In the genomic region with DNA sequence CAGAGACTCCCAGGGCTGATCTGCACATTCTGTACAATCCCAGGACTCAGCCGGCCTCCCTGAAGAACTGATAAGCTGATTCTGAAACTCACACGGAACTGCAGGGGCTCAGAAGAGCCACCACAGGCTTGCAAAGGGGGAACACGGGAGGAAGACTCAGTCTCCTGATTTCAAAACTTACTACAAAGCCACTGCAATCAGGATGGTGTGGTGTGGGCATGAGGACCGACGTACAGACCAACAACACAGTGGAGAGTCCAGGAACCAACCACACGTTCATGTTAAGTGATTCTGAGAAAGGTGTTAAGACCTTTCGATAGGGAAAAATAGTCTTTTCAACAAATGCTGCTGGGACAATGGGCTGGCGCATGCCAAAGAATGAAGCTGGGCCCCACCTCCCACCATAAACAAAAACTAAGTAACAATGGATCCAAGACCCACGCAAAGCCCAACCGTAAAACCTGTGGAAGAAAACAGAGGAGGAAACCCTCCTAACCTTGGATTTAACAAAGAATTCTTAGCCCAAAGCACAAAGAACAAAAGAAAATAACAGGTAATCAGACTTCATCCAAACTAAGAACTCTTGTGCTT, we compare ENCODE assay signal across 14 cellular contexts.
A peak's percentile ranks its signal among the peaks of the same experiment; 100 is the strongest.
DNase-seq lines count a peak whose midpoint lies in the region; ATAC-seq and TF ChIP-seq lines count a peak whose summit lies in the region.
"Had no signal": no experiment of that assay in that cellular context is flagged by ENCODE, and none has a peak within 500 bp of the region (broad histone marks: within the 10 kb centered on the region; RNA-seq: fewer than 3 reads in every experiment).

No MANE protein-coding gene starts in this region.

- H3K9me3 ChIP-seq in CD4-positive, CD25-positive, alpha-beta regulatory T cell (ENCODE audit: control insufficient read depth in 2 of 2, low read length in 2 of 2) = no peaks in the 10 kb centered on the region
- no peaks in the 10 kb centered on the region for H3K9me3 ChIP-seq in tibial artery

- no peak overlapping the region for H3K27ac ChIP-seq in CD4-positive, CD25-positive, alpha-beta regulatory T cell (ENCODE audit: insufficient read depth, low read length, poor library complexity, severe bottlenecking)
- H3K27ac ChIP-seq in mesendoderm (ENCODE audit: low read depth, low read length) (no peak overlapping the region), tibial artery (no peak overlapping the region)

- peaks cover 41% of the 10 kb centered on the region for H3K4me1 ChIP-seq in CD4-positive, CD25-positive, alpha-beta regulatory T cell (ENCODE audit: control insufficient read depth, insufficient read depth, low read length, poor library complexity, severe bottlenecking)
- peaks cover 3% of the 10 kb centered on the region for H3K4me1 ChIP-seq in mesendoderm (ENCODE audit: control insufficient read depth, low read depth, low read length)
- peaks cover 0 to 3% (median 0%) of the 10 kb centered on the region in 4 donors for H3K4me1 ChIP-seq in tibial artery

- H3K4me2 ChIP-seq in mesendoderm (ENCODE audit: low read length) = no peak overlapping the region

- no peak overlapping the region for H2BK15ac ChIP-seq in mesendoderm (replicated peaks; ENCODE audit: low read depth)

- H3K79me1 ChIP-seq in mesendoderm (ENCODE audit: low read length) = no peaks in the 10 kb centered on the region

- peak overlapping the region; percentile 60 to 99 (median 92) for H3K27ac Mint-ChIP-seq in CD4-positive, CD25-positive, alpha-beta regulatory T cell
- peak overlapping the region; percentile 65 to 80 for H3K27ac Mint-ChIP-seq in T-cell

- no peak overlapping the region for H2AK5ac ChIP-seq in mesendoderm (ENCODE audit: low read length)

- no peak for ATAC-seq in CD4-positive, CD25-positive, alpha-beta regulatory T cell (ENCODE audit: low read depth in 2 of 2)
- ATAC-seq in T-cell (replicated peaks in 1 of 4) = no peak

- TF ChIP-seq CTCF in tibial artery (IDR thresholded peaks at IDR 0.05) = no peak

- no peak overlapping the region for H4K8ac ChIP-seq in mesendoderm (ENCODE audit: low read depth, low read length)

- CTCF ChIA-PET in T-cell (lab: Charles Lee) = no interaction called here

- H3K36me3 ChIP-seq in CD4-positive, CD25-positive, alpha-beta regulatory T cell (ENCODE audit: control insufficient read depth, insufficient read depth, low read length) = no peaks in the 10 kb centered on the region
- H3K36me3 ChIP-seq in mesendoderm (ENCODE audit: control insufficient read depth, insufficient read depth, low read length) (no peaks in the 10 kb centered on the region), tibial artery (no peaks in the 10 kb centered on the region)

- no CpG with 5 or more reads among the region's 10 CpGs for WGBS in mesendoderm (ENCODE audit: extremely low coverage, insufficient coverage, low lambda C conversion rate)

- H3K36me3 Mint-ChIP-seq in CD4-positive, CD25-positive, alpha-beta regulatory T cell = peaks cover 6% of the 10 kb centered on the region
- peaks cover 4% of the 10 kb centered on the region for H3K36me3 Mint-ChIP-seq in T-cell

- H3K9ac ChIP-seq in mesendoderm (ENCODE audit: low read length) = no peak overlapping the region

- no peak overlapping the region for H3K4me3 ChIP-seq in CD4-positive, CD25-positive, alpha-beta regulatory T cell (ENCODE audit: low read depth, low read length)
- H3K4me3 ChIP-seq in mesendoderm (ENCODE audit: low read length) = no peak overlapping the region
- no peak overlapping the region for H3K4me3 ChIP-seq in tibial artery

- H3K18ac ChIP-seq in mesendoderm (ENCODE audit: low read length) = no peak overlapping the region

- no peaks in the 10 kb centered on the region for H3K27me3 ChIP-seq in CD4-positive, CD25-positive, alpha-beta regulatory T cell (ENCODE audit: control insufficient read depth, insufficient read depth, low read length)
- H3K27me3 ChIP-seq in mesendoderm (ENCODE audit: insufficient read depth, low read length, poor library complexity) = no peaks in the 10 kb centered on the region
- no peaks in the 10 kb centered on the region for H3K27me3 ChIP-seq in tibial artery

- H3K79me2 ChIP-seq in mesendoderm (ENCODE audit: control insufficient read depth, insufficient read depth, low read length) = no peaks in the 10 kb centered on the region

- H3K9me3 Mint-ChIP-seq in CD4-positive, CD25-positive, alpha-beta regulatory T cell = peaks cover 0 to 4% (median 0%) of the 10 kb centered on the region in 7 donors
- H3K9me3 Mint-ChIP-seq in T-cell = no peaks in the 10 kb centered on the region

- H2BK120ac ChIP-seq in mesendoderm (ENCODE audit: low read depth, low read length) = no peak overlapping the region

- peaks cover 25% of the 10 kb centered on the region for H3K27me3 Mint-ChIP-seq in CD4-positive, CD25-positive, alpha-beta regulatory T cell
- H3K27me3 Mint-ChIP-seq in T-cell = no peaks in the 10 kb centered on the region

- no peak overlapping the region for H3K4ac ChIP-seq in mesendoderm (ENCODE audit: low read depth, low read length)

- no peak overlapping the region for H4K5ac ChIP-seq in mesendoderm (ENCODE audit: low read length)

- peak overlapping the region in 2 of 4 donors; percentile 43 to 81 for H3K4me3 Mint-ChIP-seq in CD4-positive, CD25-positive, alpha-beta regulatory T cell
- peak overlapping the region in 1 of 3 donors; percentile 93 for H3K4me3 Mint-ChIP-seq in T-cell

- POLR2A ChIA-PET in T-cell (lab: Charles Lee) = interaction anchor here in 1 of 2 donors (0.5 kb wide), 1 partner anchor 43 kb away, joined by 3 read pairs; no protein-coding TSS in a partner anchor

- no peak for DNase-seq in CD4-positive, CD25-positive, alpha-beta regulatory T cell
- peak; percentile 43 for DNase-seq in ELF-1 (ENCODE audit: low read depth, low spot score)
- DNase-seq in T-cell = no peak
- DNase-seq in mesendoderm = peak; percentile 23
- DNase-seq in tibial artery = no peak
- no peak for DNase-seq in stimulated activated CD8-positive, alpha-beta memory T cell treated with anti-CD3 and anti-CD28 coated beads, Interleukin-4, amount 100 ng/mL, for 48 hours
- DNase-seq in EL = no peak
- no peak for DNase-seq in activated gamma-delta T cell treated with Interleukin-2 at 50 U/mL for 16 hours
- DNase-seq: erythroblast; islet precursor cell; NCI-H1105 treated with DMSO at 0.1 percent for 48 hours; NCI-H2171 treated with DMSO at 0.1 percent for 48 hours; stimulated activated CD4-positive, alpha-beta T cell treated with anti-CD3 and anti-CD28 coated beads, Interleukin-4, amount 100 ng/mL, for 24 hours; trophoblast cell had no signal

- intact Hi-C loops in tibial artery (cut with DNase I; ENCODE audit: low total_unique reads) = no loop called here

- peaks cover 11 to 58% (median 34%) of the 10 kb centered on the region in 4 donors for H3K4me1 Mint-ChIP-seq in CD4-positive, CD25-positive, alpha-beta regulatory T cell
- peaks cover 52 to 62% (median 55%) of the 10 kb centered on the region in 3 donors for H3K4me1 Mint-ChIP-seq in T-cell

- H3K56ac ChIP-seq in mesendoderm (ENCODE audit: low read length) = peak overlapping the region; percentile 42

- H3K23ac ChIP-seq in mesendoderm (ENCODE audit: low read length) = no peak overlapping the region

- H2BK5ac ChIP-seq in mesendoderm (ENCODE audit: low read length) = no peak overlapping the region

Comparison
In these comparisons a context has a peak if more than half of its experiments do, and no peak if none do; other contexts are left out.
1. DNase-seq: peak in ELF-1 (single experiment) and mesendoderm (single experiment); none in CD4-positive, CD25-positive, alpha-beta regulatory T cell (0 of 3), T-cell (0 of 34), tibial artery (0 of 2), stimulated activated CD8-positive, alpha-beta memory T cell treated with anti-CD3 and anti-CD28 coated beads, Interleukin-4, amount 100 ng/mL, for 48 hours (single experiment), EL (single experiment) and activated gamma-delta T cell treated with Interleukin-2 at 50 U/mL for 16 hours (single experiment).